ENCODE assay signal across 25 cellular contexts in genomic region chr12:39646963-39647362, GRCh38. TPM values are rescaled to one million over a fixed set of nuclear protein-coding genes. Genes with fewer than 3 reads are reported as not detected.
DNase-seq lines count a peak whose midpoint lies in the region; ATAC-seq, FAIRE-seq and TF ChIP-seq lines count a peak whose summit lies in the region.
"Had no signal": no experiment of that assay in that cellular context is flagged by ENCODE, and none has a peak within 500 bp of the region (broad histone marks: within the 10 kb centered on the region; RNA-seq: fewer than 3 reads in every experiment).

No MANE protein-coding gene starts in this region.

- intact Hi-C loops in HepG2 (cut with micrococcal nuclease; ENCODE audit: unreplicated experiment), result no loop called here

- peak in 1 of 2 donors; percentile 16 for TF ChIP-seq RAD21 in liver (IDR thresholded peaks at IDR 0.05)
- no peak for TF ChIP-seq RAD21 in HepG2 (CRISPR knock-in tag; IDR thresholded peaks at IDR 0.05)

- POLR2A ChIA-PET in HepG2 (lab: Yijun Ruan, JAX), result no interaction called here

- H3K79me2 ChIP-seq in HepG2 (ENCODE audit: insufficient read depth, low read length), result no peaks in the 10 kb centered on the region

- no peak overlapping the region for H2AFZ ChIP-seq in HepG2 (ENCODE audit: low read length)

- H3K4me3 ChIP-seq in liver (ENCODE audit: low read depth in 1 of 3, low read length in 3 of 3) (no peak overlapping the region), HepG2 (replicated peaks in 1 of 3; ENCODE audit: insufficient read depth in 1 of 3, low read depth in 2 of 3, low read length in 3 of 3) (no peak overlapping the region)
- H3K4me3 ChIP-seq: BLaER1 treated with 17β-estradiol and CSF1 and Interleukin-3, amounts not matched to agents 10 nM and 100 nM; GM12878; K562 had no signal

- TF ChIP-seq CTCF in liver (IDR thresholded peaks at IDR 0.05; ENCODE audit: low read depth, low read length, missing input control) (no peak), HepG2 (CRISPR knock-in tag; IDR thresholded peaks at IDR 0.05) (no peak)

- H3K27ac ChIP-seq in liver (ENCODE audit: low read depth in 1 of 2, low read length in 2 of 2) (no peak overlapping the region), HepG2 (ENCODE audit: extremely low read length, insufficient read depth, low read length) (no peak overlapping the region)
- H3K27ac ChIP-seq: BLaER1 treated with 17β-estradiol and CSF1 and Interleukin-3, amounts not matched to agents 10 nM and 100 nM had no signal

- no peaks in the 10 kb centered on the region for H4K20me1 ChIP-seq in HepG2 (ENCODE audit: insufficient read depth, low read length)
- H4K20me1 ChIP-seq: BLaER1 treated with 17β-estradiol and CSF1 and Interleukin-3, amounts not matched to agents 10 nM and 100 nM had no signal

- H3K4me2 ChIP-seq in HepG2 (ENCODE audit: low read depth, low read length), result no peak overlapping the region
- H3K4me2 ChIP-seq: BLaER1 treated with 17β-estradiol and CSF1 and Interleukin-3, amounts not matched to agents 10 nM and 100 nM; SK-N-SH had no signal

- DNase-seq in HepG2 (ENCODE audit: low spot score), result no peak
- peak; percentile 81 for DNase-seq in fibroblast of gingiva (ENCODE audit: low read depth)
- peak; percentile 48 for DNase-seq in left lobe of liver (ENCODE audit: low spot score)
- DNase-seq in stromal cell of bone marrow (ENCODE audit: low read depth), result peak; percentile 3
- DNase-seq in NCI-H2171 (lab: John Stamatoyannopoulos, UW), result no peak
- no peak for DNase-seq in SIG-M5 treated with dmso at 0.1 percent for 504 hours (lab: John Stamatoyannopoulos, UW; ENCODE audit: unreplicated experiment)
- DNase-seq in erythroblast (lab: John Stamatoyannopoulos, UW), result no peak
- DNase-seq: ACHN; Caco-2; CD4-positive, alpha-beta memory T cell; DND-41; H7; NCI-H1092; NCI-H1436; NCI-H1930; NCI-H226; NCI-H510A treated with DMSO at 0.1 percent for 48 hours; NCI-H774; PC-3; SHP77; SK-N-SH had no signal

- no peak for TF ChIP-seq POLR2A in HepG2 (IDR thresholded peaks at IDR 0.05; ENCODE audit: insufficient read depth in 1 of 2, low read depth in 2 of 2, low read length in 2 of 2)
- no peak for TF ChIP-seq POLR2A in erythroblast (IDR thresholded peaks at IDR 0.05; ENCODE audit: low read length)

- H3K4me1 ChIP-seq in liver (ENCODE audit: control insufficient read depth in 4 of 4, insufficient read depth in 4 of 4, low read length in 3 of 4) (peaks cover 0 to 6% (median 2%) of the 10 kb centered on the region in 4 donors), HepG2 (ENCODE audit: insufficient read depth, low read length) (no peaks in the 10 kb centered on the region)
- H3K4me1 ChIP-seq: BLaER1 treated with 17β-estradiol and CSF1 and Interleukin-3, amounts not matched to agents 10 nM and 100 nM; Caco-2 had no signal

- TF ChIP-seq EP300 in HepG2 (IDR thresholded peaks at IDR 0.05; ENCODE audit: low read depth in 2 of 2, low read length in 2 of 2) (no peak), HepG2 (CRISPR knock-in tag; IDR thresholded peaks at IDR 0.05; ENCODE audit: borderline replicate concordance) (no peak)

- FAIRE-seq in HepG2 (lab: Jason Lieb, UNC), result no peak
- FAIRE-seq: GM12878, K562 had no signal

- H3K9me3 ChIP-seq in liver (ENCODE audit: control insufficient read depth in 4 of 4, low read length in 3 of 4) (no peaks in the 10 kb centered on the region), HepG2 (ENCODE audit: low read length) (no peaks in the 10 kb centered on the region)
- H3K9me3 ChIP-seq: BLaER1 treated with 17β-estradiol and CSF1 and Interleukin-3, amounts not matched to agents 10 nM and 100 nM; Caco-2; SK-N-SH had no signal

- in situ Hi-C loops in HepG2 (cut with HindIII; ENCODE audit: extremely low pct_ligation_motif_present, low pct_unique_long_range_greater_than_20kb), result no loop called here

- H3K9ac ChIP-seq in liver (ENCODE audit: low read depth in 1 of 2, low read length in 2 of 2) (no peak overlapping the region), HepG2 (ENCODE audit: insufficient read depth, low read depth, low read length) (no peak overlapping the region)
- H3K9ac ChIP-seq: BLaER1 treated with 17β-estradiol and CSF1 and Interleukin-3, amounts not matched to agents 10 nM and 100 nM; SK-N-SH had no signal

- WGBS in liver, result 21% methylated on average over 2 of the region's 2 CpGs
- WGBS in HepG2 (ENCODE audit: low lambda C conversion rate), result 0% methylated on average over 2 of the region's 2 CpGs

- BruUV-seq in HepG2 (replicated peaks; lab: Mats Ljungman, UMichigan), result no TSS peak

- H3K36me3 ChIP-seq in liver (ENCODE audit: control insufficient read depth in 4 of 4, insufficient read depth in 3 of 4, low read depth in 1 of 4, low read length in 3 of 4) (no peaks in the 10 kb centered on the region), HepG2 (replicated peaks in 1 of 2; ENCODE audit: control insufficient read depth in 1 of 2, insufficient read depth in 2 of 2, low read length in 2 of 2) (no peaks in the 10 kb centered on the region)
- H3K36me3 ChIP-seq: BLaER1 treated with 17β-estradiol and CSF1 and Interleukin-3, amounts not matched to agents 10 nM and 100 nM had no signal

- ATAC-seq in HepG2 (no peak), left lobe of liver (peak; percentile 92)
- ATAC-seq: GM12878, K562, PC-3 had no signal

- CTCF ChIA-PET in HepG2 (lab: Yijun Ruan, JAX; ENCODE audit: low intra/inter-chr PET ratio, low total read pairs), result no interaction called here

- H3K27me3 ChIP-seq in liver (ENCODE audit: control insufficient read depth in 4 of 4, insufficient read depth in 4 of 4, low read length in 3 of 4) (no peaks in the 10 kb centered on the region), HepG2 (ENCODE audit: control insufficient read depth in 1 of 2, insufficient read depth in 2 of 2, low read length in 2 of 2) (no peaks in the 10 kb centered on the region; a peak in 1 of 5 replicates)
- H3K27me3 ChIP-seq: BLaER1 treated with 17β-estradiol and CSF1 and Interleukin-3, amounts not matched to agents 10 nM and 100 nM had no signal

TF ChIP-seq in liver, 16 proteins besides CTCF, POLR2A, EP300 and RAD21 (continues in another document):
- TF ChIP-seq MAX (IDR thresholded peaks at IDR 0.05) (peak; percentile 48), TAF1 (conservative IDR thresholded peaks at IDR 0.05) (no peak), JUND (IDR thresholded peaks at IDR 0.05) (peak; percentile 46 to 76), YY1 (IDR thresholded peaks at IDR 0.05) (peak; percentile 50), HNF4A (conservative IDR thresholded peaks at IDR 0.05) (peak; percentile 69 to 84), ATF3 (IDR thresholded peaks at IDR 0.05) (no peak)

TF ChIP-seq in HepG2, 621 proteins besides CTCF, POLR2A, EP300 and RAD21 (continues in another document):
- TF ChIP-seq TFDP2 (CRISPR knock-in tag; IDR thresholded peaks at IDR 0.05), result no peak
- no peak for TF ChIP-seq CSRNP2 (CRISPR knock-in tag; conservative IDR thresholded peaks at IDR 0.05; ENCODE audit: low read depth)
- TF ChIP-seq ZEB1 (IDR thresholded peaks at IDR 0.05; ENCODE audit: insufficient replicate concordance, low read depth), result no peak
- TF ChIP-seq SNAPC2 (CRISPR knock-in tag; IDR thresholded peaks at IDR 0.05), result no peak

RNA-seq across cellular contexts. Expression of gene ABCD2, which starts 27.4 kb away (rescaled TPM):
- total RNA-seq in liver, result under 1 TPM; under 0.01 to 0.25 TPM
- under 1 TPM in 1 of 2 donors, not detected in 1; 0.05 TPM for polyA plus RNA-seq in liver
- not detected in 2 replicates for total RNA-seq in HepG2 (2016; rRNA removed; fragmentation: Illumina TruSeq; extraction: Trizol)
- total RNA-seq in HepG2 (2016; cell fraction: cytosol; rRNA removed; fragmentation: Illumina TruSeq; extraction: Trizol; ENCODE audit: low read depth), result not detected in 2 replicates
- not detected in 2 replicates for total RNA-seq in HepG2 (2016; cell fraction: insoluble cytoplasmic fraction; rRNA removed; fragmentation: Illumina TruSeq; extraction: Trizol)
- total RNA-seq in HepG2 (2016; cell fraction: membrane; rRNA removed; fragmentation: Illumina TruSeq; extraction: Trizol), result not detected in 2 replicates
- not detected in 2 replicates for total RNA-seq in HepG2 (2016; cell fraction: nucleus; rRNA removed; fragmentation: Illumina TruSeq; extraction: Trizol)
- not detected in 2 replicates for polyA plus RNA-seq in HepG2 (2011; rRNA removed)
- polyA plus RNA-seq in HepG2 (2011; cell fraction: cytosol; rRNA removed), result not detected in 2 replicates
- not detected in 2 replicates for polyA plus RNA-seq in HepG2 (2011; cell fraction: nucleus; rRNA removed)
- not detected in 2 replicates for polyA plus RNA-seq in HepG2 (2012)
- not detected in 2 replicates for polyA plus RNA-seq in HepG2 (2016; cell fraction: cytosol; fragmentation: Illumina TruSeq; extraction: Trizol; ENCODE audit: low read depth)
- polyA plus RNA-seq in HepG2 (2016; cell fraction: insoluble cytoplasmic fraction; fragmentation: Illumina TruSeq; extraction: Trizol; ENCODE audit: low read depth), result not detected in 2 replicates
- polyA plus RNA-seq in HepG2 (2016; cell fraction: membrane; fragmentation: Illumina TruSeq; extraction: Trizol; ENCODE audit: low read depth), result not detected in 2 replicates
- not detected in 2 replicates for polyA plus RNA-seq in HepG2 (2016; cell fraction: nucleus; fragmentation: Illumina TruSeq; extraction: Trizol; ENCODE audit: insufficient read depth, low read depth)
- polyA minus RNA-seq in HepG2 (2011; rRNA and poly(A)+ RNA removed; ENCODE audit: low replicate concordance), result not detected in 2 replicates
- polyA minus RNA-seq in HepG2 (2011; cell fraction: cytosol; rRNA and poly(A)+ RNA removed), result not detected in 2 replicates
- not detected in 2 replicates for polyA minus RNA-seq in HepG2 (2011; cell fraction: nucleus; rRNA and poly(A)+ RNA removed)
- 0.03 TPM for total RNA-seq in left lobe of liver
- total RNA-seq: Caco-2, H7, PC-3 had no signal

Comparison
In these comparisons a context has a peak if more than half of its experiments do, and no peak if none do; other contexts are left out.
1. DNase-seq: peak in fibroblast of gingiva (single experiment), left lobe of liver (single experiment) and stromal cell of bone marrow (single experiment); none in HepG2 (single experiment), NCI-H2171 (single experiment), SIG-M5 treated with dmso at 0.1 percent for 504 hours (single experiment) and erythroblast (0 of 2).